30 cellular contexts compared by ENCODE assay signal in genomic region chr3:79815478-79815877, GRCh38. TPM values are rescaled to one million over a fixed set of nuclear protein-coding genes. Genes with fewer than 3 reads are reported as not detected.
DNase-seq lines count a peak whose midpoint lies in the region; ATAC-seq, FAIRE-seq and TF ChIP-seq lines count a peak whose summit lies in the region.
"Had no signal": no experiment of that assay in that cellular context is flagged by ENCODE, and none has a peak within 500 bp of the region (broad histone marks: within the 10 kb centered on the region; RNA-seq: fewer than 3 reads in every experiment).

No MANE protein-coding gene starts in this region.

- intact Hi-C loops in HepG2 (cut with micrococcal nuclease; ENCODE audit: unreplicated experiment) = no loop called here
- intact Hi-C loops in right lobe of liver (cut with DNase I) = no loop called here

- TF ChIP-seq EP300 in HepG2 (IDR thresholded peaks at IDR 0.05; ENCODE audit: low read depth in 2 of 2, low read length in 2 of 2) (no peak), HepG2 (CRISPR knock-in tag; IDR thresholded peaks at IDR 0.05; ENCODE audit: borderline replicate concordance) (no peak)

- no peak for DNase-seq in HepG2 (ENCODE audit: low spot score)
- DNase-seq in right lobe of liver = no peak
- DNase-seq: 8988T; ACHN; AML-193; BE2C; C1 segment of cervical spinal cord; Caco-2; Calu3; CD4-positive, alpha-beta memory T cell; CD4-positive, alpha-beta T cell; CD4-positive, CD25-positive, alpha-beta regulatory T cell; CD8-positive, alpha-beta memory T cell; CD8-positive, alpha-beta T cell; COR-L47; DMS 273 treated with DMSO at 0.1 percent for 48 hours; DMS153; DMS53; DMS79; DMS79 treated with DMSO at 0.1 percent for 48 hours; DND-41; EL had no signal

- POLR2A ChIA-PET in HepG2 (lab: Yijun Ruan, JAX) = no interaction called here
- POLR2A ChIA-PET in HEK293 (lab: Yijun Ruan, JAX) = no interaction called here

- no peak overlapping the region for H3K4me3 ChIP-seq in HepG2 (replicated peaks in 1 of 3; ENCODE audit: insufficient read depth in 1 of 3, low read depth in 2 of 3, low read length in 3 of 3)
- H3K4me3 ChIP-seq in right lobe of liver = no peak overlapping the region
- no peak overlapping the region for H3K4me3 ChIP-seq in HEK293 (ENCODE audit: low read depth, low read length)
- H3K4me3 ChIP-seq: A549; BLaER1; BLaER1 treated with 17β-estradiol and CSF1 and Interleukin-3, amounts not matched to agents 10 nM and 100 nM had no signal

- no peak overlapping the region for H2AFZ ChIP-seq in HepG2 (ENCODE audit: low read length)

- BruUV-seq in HepG2 (replicated peaks; lab: Mats Ljungman, UMichigan) = no TSS peak

- H3K79me2 ChIP-seq in HepG2 (ENCODE audit: insufficient read depth, low read length) = no peaks in the 10 kb centered on the region

- H3K27me3 ChIP-seq in HepG2 (ENCODE audit: control insufficient read depth in 1 of 2, insufficient read depth in 2 of 2, low read length in 2 of 2) = no peaks in the 10 kb centered on the region
- H3K27me3 ChIP-seq in right lobe of liver = no peaks in the 10 kb centered on the region
- H3K27me3 ChIP-seq: BE2C; BLaER1; BLaER1 treated with 17β-estradiol and CSF1 and Interleukin-3, amounts not matched to agents 10 nM and 100 nM had no signal

- in situ Hi-C loops in HepG2 (cut with HindIII; ENCODE audit: extremely low pct_ligation_motif_present, low pct_unique_long_range_greater_than_20kb) = no loop called here

- no peak for FAIRE-seq in HepG2 (lab: Jason Lieb, UNC)
- FAIRE-seq: A549, D721Med had no signal

- H3K9ac ChIP-seq in HepG2 (ENCODE audit: insufficient read depth, low read depth, low read length) = no peak overlapping the region
- H3K9ac ChIP-seq: BLaER1; BLaER1 treated with 17β-estradiol and CSF1 and Interleukin-3, amounts not matched to agents 10 nM and 100 nM had no signal

- TF ChIP-seq POLR2A in HepG2 (IDR thresholded peaks at IDR 0.05; ENCODE audit: insufficient read depth in 1 of 2, low read depth in 2 of 2, low read length in 2 of 2) (no peak), right lobe of liver (IDR thresholded peaks at IDR 0.05) (no peak)

- H3K9me3 ChIP-seq in HepG2 (ENCODE audit: low read length) (peaks cover 21% of the 10 kb centered on the region), right lobe of liver (peaks cover 0 to 7% (median 0%) of the 10 kb centered on the region in 4 donors), HEK293 (ENCODE audit: control insufficient read depth, insufficient read depth, low read depth, low read length) (no peaks in the 10 kb centered on the region)
- H3K9me3 ChIP-seq: Caco-2 had no signal

- no peak for ATAC-seq in HepG2
- no peak for ATAC-seq in right lobe of liver
- ATAC-seq in HG03460 (IDR thresholded peaks at IDR 0.05; ENCODE audit: unreplicated experiment) = no peak
- ATAC-seq: A549; CD8-positive, alpha-beta T cell had no signal

- no peak for TF ChIP-seq RAD21 in HepG2 (CRISPR knock-in tag; IDR thresholded peaks at IDR 0.05)

- no peak overlapping the region for H3K4me2 ChIP-seq in HepG2 (ENCODE audit: low read depth, low read length)
- H3K4me2 ChIP-seq: A549; BLaER1; BLaER1 treated with 17β-estradiol and CSF1 and Interleukin-3, amounts not matched to agents 10 nM and 100 nM had no signal

- H3K4me1 ChIP-seq in HepG2 (ENCODE audit: insufficient read depth, low read length) (no peaks in the 10 kb centered on the region), right lobe of liver (no peaks in the 10 kb centered on the region), HEK293 (ENCODE audit: control insufficient read depth, insufficient read depth, low read length) (no peaks in the 10 kb centered on the region)
- H3K4me1 ChIP-seq: A549, Caco-2 had no signal

- CTCF ChIA-PET in HepG2 (lab: Yijun Ruan, JAX; ENCODE audit: low intra/inter-chr PET ratio, low total read pairs) = no interaction called here
- CTCF ChIA-PET in HEK293 (lab: Yijun Ruan, JAX) = no interaction called here

- H3K36me3 ChIP-seq in HepG2 (replicated peaks in 1 of 2; ENCODE audit: control insufficient read depth in 1 of 2, insufficient read depth in 2 of 2, low read length in 2 of 2) = no peaks in the 10 kb centered on the region
- H3K36me3 ChIP-seq in right lobe of liver = no peaks in the 10 kb centered on the region
- H3K36me3 ChIP-seq in HEK293 (ENCODE audit: control insufficient read depth in 2 of 2, insufficient read depth in 1 of 2, low read length in 2 of 2) = no peaks in the 10 kb centered on the region
- H3K36me3 ChIP-seq: BE2C; BLaER1; BLaER1 treated with 17β-estradiol and CSF1 and Interleukin-3, amounts not matched to agents 10 nM and 100 nM had no signal

- H3K27ac ChIP-seq in HepG2 (ENCODE audit: extremely low read length, insufficient read depth, low read length) (no peak overlapping the region), right lobe of liver (no peak overlapping the region), HEK293 (ENCODE audit: extremely low read depth, low read depth, low read length) (no peak overlapping the region)
- H3K27ac ChIP-seq: 22Rv1; A549; BLaER1; BLaER1 treated with 17β-estradiol and CSF1 and Interleukin-3, amounts not matched to agents 10 nM and 100 nM; C4-2B had no signal

- TF ChIP-seq CTCF in HepG2 (CRISPR knock-in tag; IDR thresholded peaks at IDR 0.05) = no peak
- no peak for TF ChIP-seq CTCF in right lobe of liver (IDR thresholded peaks at IDR 0.05)
- TF ChIP-seq CTCF in HEK293 (tag by site-specific recombination; IDR thresholded peaks at IDR 0.05) = no peak

- no peaks in the 10 kb centered on the region for H4K20me1 ChIP-seq in HepG2 (ENCODE audit: insufficient read depth, low read length)
- H4K20me1 ChIP-seq: BLaER1; BLaER1 treated with 17β-estradiol and CSF1 and Interleukin-3, amounts not matched to agents 10 nM and 100 nM had no signal

TF ChIP-seq in HepG2, 621 proteins besides CTCF, POLR2A, EP300 and RAD21:
- TF ChIP-seq ZNF337 (CRISPR knock-in tag; IDR thresholded peaks at IDR 0.05; ENCODE audit: borderline replicate concordance, low read depth) (peak; percentile 97; the same call in 1 of the 2 replicates), TEF (CRISPR knock-in tag; IDR thresholded peaks at IDR 0.05) (no peak)

TF ChIP-seq in HEK293, 187 proteins besides CTCF, POLR2A, EP300 and RAD21:
- no peak for TF ChIP-seq AEBP2 (tag by site-specific recombination; IDR thresholded peaks at IDR 0.05; ENCODE audit: borderline replicate concordance)
- peak; percentile 90 for TF ChIP-seq SETDB1 (IDR thresholded peaks at IDR 0.05; ENCODE audit: insufficient read length, low read length)
- TF ChIP-seq TRIM28 (IDR thresholded peaks at IDR 0.05; ENCODE audit: borderline replicate concordance, low read length) = peak; percentile 70; the same call in 1 of the 2 replicates

RNA-seq across cellular contexts. Expression of gene ROBO1, which starts 47.7 kb away (rescaled TPM):
- 53.1 and 71.0 TPM in 2 replicates for total RNA-seq in HepG2 (2016; rRNA removed; fragmentation: Illumina TruSeq; extraction: Trizol)
- 8.0 and 8.5 TPM in 2 replicates for total RNA-seq in HepG2 (2016; cell fraction: cytosol; rRNA removed; fragmentation: Illumina TruSeq; extraction: Trizol; ENCODE audit: low read depth)
- total RNA-seq in HepG2 (2016; cell fraction: insoluble cytoplasmic fraction; rRNA removed; fragmentation: Illumina TruSeq; extraction: Trizol) = 43.4 and 71.0 TPM in 2 replicates
- 16.5 and 27.4 TPM in 2 replicates for total RNA-seq in HepG2 (2016; cell fraction: membrane; rRNA removed; fragmentation: Illumina TruSeq; extraction: Trizol)
- 107 and 122 TPM in 2 replicates for total RNA-seq in HepG2 (2016; cell fraction: nucleus; rRNA removed; fragmentation: Illumina TruSeq; extraction: Trizol)
- 52.2 and 55.8 TPM in 2 replicates for polyA plus RNA-seq in HepG2 (2011; rRNA removed)
- 35.5 and 43.2 TPM in 2 replicates for polyA plus RNA-seq in HepG2 (2011; cell fraction: cytosol; rRNA removed)
- 67.2 and 70.2 TPM in 2 replicates for polyA plus RNA-seq in HepG2 (2011; cell fraction: nucleus; rRNA removed)
- 100.0 and 115 TPM in 2 replicates for polyA plus RNA-seq in HepG2 (2012)
- polyA plus RNA-seq in HepG2 (2016; cell fraction: cytosol; fragmentation: Illumina TruSeq; extraction: Trizol; ENCODE audit: low read depth) = 1.8 and 2.4 TPM in 2 replicates
- 34.9 and 47.0 TPM in 2 replicates for polyA plus RNA-seq in HepG2 (2016; cell fraction: insoluble cytoplasmic fraction; fragmentation: Illumina TruSeq; extraction: Trizol; ENCODE audit: low read depth)
- 4.4 and 5.6 TPM in 2 replicates for polyA plus RNA-seq in HepG2 (2016; cell fraction: membrane; fragmentation: Illumina TruSeq; extraction: Trizol; ENCODE audit: low read depth)
- 96.7 and 102 TPM in 2 replicates for polyA plus RNA-seq in HepG2 (2016; cell fraction: nucleus; fragmentation: Illumina TruSeq; extraction: Trizol; ENCODE audit: insufficient read depth, low read depth)
- 40.2 and 121 TPM in 2 replicates for polyA minus RNA-seq in HepG2 (2011; rRNA and poly(A)+ RNA removed; ENCODE audit: low replicate concordance)
- 82.7 and 99.7 TPM in 2 replicates for polyA minus RNA-seq in HepG2 (2011; cell fraction: cytosol; rRNA and poly(A)+ RNA removed)
- 225 and 255 TPM in 2 replicates for polyA minus RNA-seq in HepG2 (2011; cell fraction: nucleus; rRNA and poly(A)+ RNA removed)
- 1 to 10 TPM; 1.1 to 7.2 (median 4.3) TPM for total RNA-seq in right lobe of liver
- total RNA-seq: CD4-positive, alpha-beta memory T cell; CD4-positive, CD25-positive, alpha-beta regulatory T cell had no signal
- polyA plus RNA-seq: CD4-positive, alpha-beta memory T cell; CD4-positive, CD25-positive, alpha-beta regulatory T cell had no signal

Comparison
In these comparisons a context has a peak if more than half of its experiments do, and no peak if none do; other contexts are left out.
1. Of the 63 proteins assayed by ChIP-seq in both HepG2 and HEK293: peak only in HepG2: none; only in HEK293: SETDB1; in both: none; in neither: 62.